In genomic region chr20:47298624-47299023, GRCh38 we compare ENCODE assay signal across 1 cellular context.
TF ChIP-seq lines count a peak whose summit lies in the region.

No MANE protein-coding gene starts in this region.

TF ChIP-seq in WTC11, 78 proteins besides CTCF, POLR2A, EP300 and RAD21 (continued from another document):
- TF ChIP-seq HMGXB4 (CRISPR knock-in tag; IDR thresholded peaks at IDR 0.05) (no peak), FOXJ3 (CRISPR knock-in tag; IDR thresholded peaks at IDR 0.05; ENCODE audit: borderline replicate concordance) (no peak), NR1H2 (CRISPR knock-in tag; IDR thresholded peaks at IDR 0.05) (no peak), PRRX2 (CRISPR knock-in tag; IDR thresholded peaks at IDR 0.05) (no peak), SP1 (CRISPR knock-in tag; conservative IDR thresholded peaks at IDR 0.05) (no peak), NR3C1 (CRISPR knock-in tag; conservative IDR thresholded peaks at IDR 0.05; ENCODE audit: low read depth) (no peak), TEAD1 (CRISPR knock-in tag; IDR thresholded peaks at IDR 0.05) (no peak), MLX (CRISPR knock-in tag; IDR thresholded peaks at IDR 0.05) (no peak), NFE2L1 (CRISPR knock-in tag; IDR thresholded peaks at IDR 0.05) (no peak), E2F1 (CRISPR knock-in tag; IDR thresholded peaks at IDR 0.05) (no peak), ZNF263 (CRISPR knock-in tag; IDR thresholded peaks at IDR 0.05; ENCODE audit: low read depth) (no peak)
